14 cellular contexts compared by ENCODE assay signal in genomic region chr13:33545492-33545891, GRCh38.
DNase-seq lines count a peak whose midpoint lies in the region; ATAC-seq and TF ChIP-seq lines count a peak whose summit lies in the region.
"Had no signal": no experiment of that assay in that cellular context is flagged by ENCODE, and none has a peak within 500 bp of the region (broad histone marks: within the 10 kb centered on the region; RNA-seq: fewer than 3 reads in every experiment).

No MANE protein-coding gene starts in this region.

- TF ChIP-seq CTCF in A673 (conservative IDR thresholded peaks at IDR 0.05; ENCODE audit: low read depth, low read length) (no peak), GM23338 (conservative IDR thresholded peaks at IDR 0.05; ENCODE audit: low read depth in 2 of 2) (no peak), ascending aorta (IDR thresholded peaks at IDR 0.05) (no peak), nephron (IDR thresholded peaks at IDR 0.05; ENCODE audit: unreplicated experiment in 3 of 3) (no peak), coronary artery (IDR thresholded peaks at IDR 0.05) (no peak), transverse colon (IDR thresholded peaks at IDR 0.05) (no peak)

- H3K36me3 Mint-ChIP-seq in GM23338 (ENCODE audit: low read depth), result peaks cover 2% of the 10 kb centered on the region; the same call in 1 of the 3 replicates
- H3K36me3 Mint-ChIP-seq in nephron (ENCODE audit: low read depth), result no peaks in the 10 kb centered on the region

- peaks cover 9% of the 10 kb centered on the region for H3K27me3 Mint-ChIP-seq in GM23338 (ENCODE audit: insufficient read depth, low read depth, poor library complexity)
- no peaks in the 10 kb centered on the region for H3K27me3 Mint-ChIP-seq in nephron (ENCODE audit: low read depth)

- peaks cover 7% of the 10 kb centered on the region; the same call in 1 of the 2 replicates for H3F3A ChIP-seq in GM23338 (replicated peaks; ENCODE audit: low read depth)

- WGBS in transverse colon (ENCODE audit: low coverage in 1 of 2), 2 donors, result 93% methylated on average over 3 of the region's 3 CpGs; no CpG with 5 or more reads in 1 of the 2 donors

- H3K4me3 Mint-ChIP-seq in GM23338 (peak overlapping the region; percentile 27; the same call in 1 of the 3 replicates), nephron (peak overlapping the region in 2 of 3 experiments; percentile 36 to 56)

- H3K27ac ChIP-seq in A673 (ENCODE audit: low read depth, low read length, poor library complexity, severe bottlenecking) (no peak overlapping the region), GM23338 (ENCODE audit: low read depth) (no peak overlapping the region), ascending aorta (peak overlapping the region; percentile 93 to 98), coronary artery (peak overlapping the region in 1 of 2 donors; percentile 83), transverse colon (peak overlapping the region in 2 of 4 donors; percentile 34 to 98)
- H3K27ac ChIP-seq: BLaER1, colonic mucosa, SJCRH30 had no signal

- no peaks in the 10 kb centered on the region for H3K27me3 ChIP-seq in A673 (replicated peaks; ENCODE audit: insufficient read depth, low read depth, low read length, poor library complexity)
- H3K27me3 ChIP-seq in GM23338 (ENCODE audit: insufficient read depth), result no peaks in the 10 kb centered on the region
- no peaks in the 10 kb centered on the region for H3K27me3 ChIP-seq in ascending aorta
- no peaks in the 10 kb centered on the region for H3K27me3 ChIP-seq in transverse colon
- H3K27me3 ChIP-seq: BLaER1, colonic mucosa, SJCRH30 had no signal

- POLR2A ChIA-PET in A673 (lab: Charles Lee; ENCODE audit: low non-redundant PET), result no interaction called here

- peaks cover 37% of the 10 kb centered on the region for H3K4me1 Mint-ChIP-seq in GM23338
- peaks cover 50% of the 10 kb centered on the region for H3K4me1 Mint-ChIP-seq in nephron

- CTCF ChIA-PET in A673 (lab: Charles Lee), result no interaction called here

- intact Hi-C loops in A673 (cut with micrococcal nuclease; ENCODE audit: unreplicated experiment), result no loop called here
- intact Hi-C loops in ascending aorta (cut with DNase I), result no loop called here
- intact Hi-C loops in transverse colon (cut with DNase I; ENCODE audit: low total_unique reads), result loop anchor here (10.0 kb wide), 3 partner anchors 261 to 961 kb away; partner anchors contain the start of genes PDS5B and STARD13

- no peaks in the 10 kb centered on the region for H3K9me3 ChIP-seq in A673 (ENCODE audit: low read depth, low read length, poor library complexity, severe bottlenecking)
- H3K9me3 ChIP-seq in ascending aorta, result no peaks in the 10 kb centered on the region
- no peaks in the 10 kb centered on the region for H3K9me3 ChIP-seq in transverse colon
- H3K9me3 ChIP-seq: BLaER1, colonic mucosa, SJCRH30 had no signal

- peaks cover 49% of the 10 kb centered on the region for H3K4me1 ChIP-seq in A673 (ENCODE audit: insufficient read depth, low read length, poor library complexity, severe bottlenecking)
- H3K4me1 ChIP-seq in GM23338 (ENCODE audit: insufficient read depth), result peaks cover 33% of the 10 kb centered on the region
- H3K4me1 ChIP-seq in ascending aorta, result peaks cover 7 to 26% of the 10 kb centered on the region in 2 donors
- peaks cover 0 to 33% (median 28%) of the 10 kb centered on the region in 4 donors for H3K4me1 ChIP-seq in transverse colon

- no peak for TF ChIP-seq EP300 in transverse colon (IDR thresholded peaks at IDR 0.05; ENCODE audit: low read depth)

- TF ChIP-seq POLR2A in transverse colon (IDR thresholded peaks at IDR 0.05), result no peak

- BruUV-seq in A673 (replicated peaks; lab: Mats Ljungman, UMichigan), result no TSS peak

- peak overlapping the region; percentile 76; the same call in 1 of the 2 replicates for H3K27ac Mint-ChIP-seq in GM23338
- peak overlapping the region; percentile 82 to 93 (median 82) for H3K27ac Mint-ChIP-seq in nephron

- no peak for ATAC-seq in GM23338
- ATAC-seq: activated CD4-positive, CD25-positive, alpha-beta regulatory T cell treated with anti-CD3 and anti-CD28 coated beads, Interleukin-2, amount 50 U/mL, for 24 hours had no signal

- no peak overlapping the region for H3K4me2 ChIP-seq in GM23338
- H3K4me2 ChIP-seq: BLaER1 had no signal

- H3K9me3 Mint-ChIP-seq in GM23338, result no peaks in the 10 kb centered on the region; the same call in 2 of the 3 replicates
- no peaks in the 10 kb centered on the region for H3K9me3 Mint-ChIP-seq in nephron

- DNase-seq in A673 (ENCODE audit: low spot score), result peak; percentile 52
- peak; percentile 17 for DNase-seq in GM23338 (ENCODE audit: low spot score)
- DNase-seq in ascending aorta (ENCODE audit: low spot score in 2 of 2), result no peak
- no peak for DNase-seq in coronary artery (ENCODE audit: low spot score)
- no peak for DNase-seq in transverse colon
- no peak for DNase-seq in NCI-H2171 (lab: John Stamatoyannopoulos, UW)
- no peak for DNase-seq in putamen (ENCODE audit: low spot score)
- DNase-seq: activated naive CD4-positive, alpha-beta T cell treated with Interleukin-2 at 50 U/mL for 16 hours; colonic mucosa; NCI-H1105 treated with DMSO at 0.1 percent for 48 hours; SJCRH30 had no signal

- H3K4me3 ChIP-seq in A673 (ENCODE audit: low read depth, low read length, poor library complexity, severe bottlenecking), result peak overlapping the region; percentile 30
- no peak overlapping the region for H3K4me3 ChIP-seq in GM23338
- no peak overlapping the region for H3K4me3 ChIP-seq in ascending aorta
- no peak overlapping the region for H3K4me3 ChIP-seq in coronary artery
- H3K4me3 ChIP-seq in transverse colon, result no peak overlapping the region
- H3K4me3 ChIP-seq: BLaER1, colonic mucosa, SJCRH30 had no signal

- H4K20me1 ChIP-seq in GM23338 (replicated peaks; ENCODE audit: insufficient read depth), result no peaks in the 10 kb centered on the region
- H4K20me1 ChIP-seq: BLaER1 had no signal

- H2AFZ ChIP-seq in GM23338, result no peak overlapping the region

- no peaks in the 10 kb centered on the region for H3K36me3 ChIP-seq in A673 (ENCODE audit: insufficient read depth, low read length, poor library complexity, severe bottlenecking)
- H3K36me3 ChIP-seq in GM23338 (ENCODE audit: insufficient read depth), result no peaks in the 10 kb centered on the region
- no peaks in the 10 kb centered on the region for H3K36me3 ChIP-seq in ascending aorta
- no peaks in the 10 kb centered on the region for H3K36me3 ChIP-seq in transverse colon
- H3K36me3 ChIP-seq: BLaER1, colonic mucosa, SJCRH30 had no signal

- H3K9me2 ChIP-seq in GM23338 (ENCODE audit: insufficient read depth), result no peaks in the 10 kb centered on the region

- in situ Hi-C loops in transverse colon (cut with MboI; ENCODE audit: low pct_ligation_motif_present in 1 of 4, low pct_unique_long_range_greater_than_20kb in 1 of 4, low sequenced_read_pairs in 3 of 4), result loop anchor here (5.0 to 25.0 kb wide), 7 partner anchors 169 to 961 kb away; partner anchors contain the start of gene PDS5B (in 4 of the 4)

- no peaks in the 10 kb centered on the region for H3K79me2 ChIP-seq in GM23338 (replicated peaks; ENCODE audit: insufficient read depth)

TF ChIP-seq in GM23338, 12 proteins besides CTCF, POLR2A, EP300 and RAD21 (continues in another document):
- no peak for TF ChIP-seq EZH2phosphoT487 (IDR thresholded peaks at IDR 0.05; ENCODE audit: unreplicated experiment)
- TF ChIP-seq, protein P1, sequence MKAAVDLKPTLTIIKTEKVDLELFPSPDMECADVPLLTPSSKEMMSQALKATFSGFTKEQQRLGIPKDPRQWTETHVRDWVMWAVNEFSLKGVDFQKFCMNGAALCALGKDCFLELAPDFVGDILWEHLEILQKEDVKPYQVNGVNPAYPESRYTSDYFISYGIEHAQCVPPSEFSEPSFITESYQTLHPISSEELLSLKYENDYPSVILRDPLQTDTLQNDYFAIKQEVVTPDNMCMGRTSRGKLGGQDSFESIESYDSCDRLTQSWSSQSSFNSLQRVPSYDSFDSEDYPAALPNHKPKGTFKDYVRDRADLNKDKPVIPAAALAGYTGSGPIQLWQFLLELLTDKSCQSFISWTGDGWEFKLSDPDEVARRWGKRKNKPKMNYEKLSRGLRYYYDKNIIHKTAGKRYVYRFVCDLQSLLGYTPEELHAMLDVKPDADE (IDR thresholded peaks at IDR 0.05), result no peak
- no peak for TF ChIP-seq STAT1 (IDR thresholded peaks at IDR 0.05; ENCODE audit: unreplicated experiment)
- TF ChIP-seq POLR2AphosphoS5 (IDR thresholded peaks at IDR 0.05; ENCODE audit: low read depth), result no peak

Comparison
In these comparisons a context has a peak if more than half of its experiments do, and no peak if none do; other contexts are left out.
1. DNase-seq: peak in A673 (single experiment) and GM23338 (single experiment); none in ascending aorta (0 of 2), coronary artery (single experiment), transverse colon (single experiment), NCI-H2171 (single experiment) and putamen (single experiment).
2. H3K27ac ChIP-seq: peak in ascending aorta (2 of 2); none in A673 (single experiment) and GM23338 (single experiment).